9 cellular contexts compared by ENCODE assay signal in genomic region chr17:75086496-75087181, GRCh38. TPM values are rescaled to one million over a fixed set of nuclear protein-coding genes. Genes with fewer than 3 reads are reported as not detected.
DNase-seq lines count a peak whose midpoint lies in the region; ATAC-seq, FAIRE-seq and TF ChIP-seq lines count a peak whose summit lies in the region.
"Had no signal": no experiment of that assay in that cellular context is flagged by ENCODE, and none has a peak within 500 bp of the region (broad histone marks: within the 10 kb centered on the region; RNA-seq: fewer than 3 reads in every experiment).

No MANE protein-coding gene starts in this region.

- peak overlapping the region; percentile 59 for H3K4me3 Mint-ChIP-seq in CD8-positive, alpha-beta T cell
- peak overlapping the region; percentile 78 for H3K4me3 Mint-ChIP-seq in nephron progenitor cell

- no peak for ATAC-seq in CD8-positive, alpha-beta T cell
- ATAC-seq in GM18909 (IDR thresholded peaks at IDR 0.05; ENCODE audit: poor library complexity, unreplicated experiment), result no peak

- no peaks in the 10 kb centered on the region for H3K27me3 Mint-ChIP-seq in CD8-positive, alpha-beta T cell (ENCODE audit: low read depth)
- peaks cover 11% of the 10 kb centered on the region for H3K27me3 Mint-ChIP-seq in nephron progenitor cell (ENCODE audit: low read depth, poor library complexity)

- H3K23me2 ChIP-seq in H1 (ENCODE audit: low read depth, low read length), result peaks cover 11% of the 10 kb centered on the region; the same call in 1 of the 2 replicates

- peaks cover 41% of the 10 kb centered on the region for H3K4me1 Mint-ChIP-seq in CD8-positive, alpha-beta T cell (ENCODE audit: low read depth)
- peaks cover 75% of the 10 kb centered on the region for H3K4me1 Mint-ChIP-seq in nephron progenitor cell

- no peak overlapping the region for H3K56ac ChIP-seq in H1 (replicated peaks; ENCODE audit: insufficient read length, low read depth, low read length)

- peak overlapping the region; percentile 55; the same call in 1 of the 2 replicates for H2BK20ac ChIP-seq in H1 (ENCODE audit: low read length)

- peaks cover 5% of the 10 kb centered on the region for H3K79me1 ChIP-seq in H1 (ENCODE audit: low read depth, low read length)

- H3K4me2 ChIP-seq in H1 (ENCODE audit: insufficient read depth in 1 of 2, low read depth in 2 of 2, low read length in 2 of 2), result peak overlapping the region; percentile 82 to 90; a peak in 3 of 4 replicates

- peak overlapping the region; percentile 62 for H3K4ac ChIP-seq in H1 (replicated peaks; ENCODE audit: insufficient read length, low read depth, low read length)

- no peaks in the 10 kb centered on the region for H3K27me3 ChIP-seq in CD8-positive, alpha-beta T cell (ENCODE audit: insufficient read depth, low read length)
- H3K27me3 ChIP-seq in H1 (replicated peaks in 1 of 4; ENCODE audit: control insufficient read depth in 3 of 4, extremely low read depth in 1 of 4, insufficient read depth in 3 of 4, low read length in 3 of 4), result no peaks in the 10 kb centered on the region
- H3K27me3 ChIP-seq in adrenal gland, result no peaks in the 10 kb centered on the region

- H2AK5ac ChIP-seq in H1 (ENCODE audit: low read depth, low read length), result 0 out of 2 replicates have a peak overlapping the region, but pooled peaks have one; percentile 17

- CTCF ChIA-PET in CD8-positive, alpha-beta T cell (lab: Charles Lee), result interaction anchor here (1.7 to 1.8 kb wide), 2 partner anchors 19 to 27 kb away, joined by 8 read pairs; no protein-coding TSS in a partner anchor
- CTCF ChIA-PET in H1 (lab: Charles Lee; ENCODE audit: partially characterized antibody), result interaction anchor here (1.0 to 6.3 kb wide), 7 partner anchors 12 to 124 kb away, joined by 3 to 81 read pairs (median 5); no protein-coding TSS in a partner anchor

- H3K9ac ChIP-seq in H1 (replicated peaks in 1 of 4; ENCODE audit: extremely low read depth in 1 of 4, low read depth in 3 of 4, low read length in 3 of 4), result no peak overlapping the region

- H3K9me3 Mint-ChIP-seq in CD8-positive, alpha-beta T cell, result no peaks in the 10 kb centered on the region
- H3K9me3 Mint-ChIP-seq in nephron progenitor cell, result no peaks in the 10 kb centered on the region

- H3K4me3 ChIP-seq in CD8-positive, alpha-beta T cell (ENCODE audit: low read depth, low read length), result no peak overlapping the region
- peak overlapping the region in 1 of 4 experiments; percentile 73; a peak in 1 of 8 replicates for H3K4me3 ChIP-seq in H1 (ENCODE audit: extremely low read depth in 1 of 4, insufficient read depth in 2 of 4, low read depth in 3 of 4, low read length in 4 of 4)
- H3K4me3 ChIP-seq in adrenal gland, result no peak overlapping the region

- H2BK15ac ChIP-seq in H1 (ENCODE audit: low read length), result peak overlapping the region; percentile 55; the same call in 1 of the 2 replicates

- intact Hi-C loops in CD8-positive, alpha-beta T cell (cut with DNase I, micrococcal nuclease), result loop anchor here in 1 of 2 experiments (2.0 kb wide), 1 partner anchor 22 kb away; the partner anchor contains the start of gene ARMC7
- intact Hi-C loops in adrenal gland (cut with DNase I), result no loop called here

- peak overlapping the region; percentile 94; the same call in 1 of the 2 replicates for H2BK5ac ChIP-seq in H1 (ENCODE audit: low read depth, low read length)

- peak overlapping the region; percentile 11 for H4K91ac ChIP-seq in H1 (replicated peaks; ENCODE audit: insufficient read length, low read length)

- peaks cover 38% of the 10 kb centered on the region for H3K4me1 ChIP-seq in CD8-positive, alpha-beta T cell (ENCODE audit: insufficient read depth, low read length)
- H3K4me1 ChIP-seq in H1 (replicated peaks in 1 of 4; ENCODE audit: control insufficient read depth in 3 of 4, insufficient read depth in 4 of 4, low read length in 3 of 4), result peaks cover 3 to 33% (median 27%) of the 10 kb centered on the region in 4 experiments
- H3K4me1 ChIP-seq in adrenal gland (replicated peaks in 1 of 2), result peaks cover 0 to 19% of the 10 kb centered on the region in 2 donors

- TF ChIP-seq EP300 in H1 (IDR thresholded peaks at IDR 0.05; ENCODE audit: borderline replicate concordance in 1 of 2, low read depth in 2 of 2, low read length in 2 of 2), result no peak

- 84 to 100% methylated on average over 1 to 15 of the region's 15 CpGs for WGBS in H1 (ENCODE audit: extremely low coverage in 1 of 2, insufficient coverage in 1 of 2, insufficient read length in 1 of 2, insufficient replicate concordance in 2 of 2, low coverage in 1 of 2, low lambda C conversion rate in 2 of 2, missing lambda C conversion rate in 1 of 2), 2 experiments
- 78 to 83% (median 80%) methylated on average over 14 to 15 of the region's 15 CpGs for WGBS in adrenal gland, 4 donors

- peak overlapping the region; percentile 53; the same call in 1 of the 2 replicates for H2BK12ac ChIP-seq in H1 (ENCODE audit: low read depth, low read length)

- no peak overlapping the region for H3K23ac ChIP-seq in H1 (ENCODE audit: insufficient read length)

- TF ChIP-seq RAD21 in H1 (IDR thresholded peaks at IDR 0.05 in 1 of 2, conservative IDR thresholded peaks at IDR 0.05 in 1 of 2; ENCODE audit: low read depth in 2 of 2, low read length in 2 of 2), result no peak; a peak in 1 of 4 replicates

- no peaks in the 10 kb centered on the region for H3K36me3 ChIP-seq in CD8-positive, alpha-beta T cell (ENCODE audit: insufficient read depth, low read length)
- H3K36me3 ChIP-seq in H1 (ENCODE audit: control insufficient read depth in 2 of 4, insufficient read depth in 4 of 4, low read length in 3 of 4), result no peaks in the 10 kb centered on the region
- H3K36me3 ChIP-seq in adrenal gland (replicated peaks in 1 of 2), result no peaks in the 10 kb centered on the region

- H3K27ac ChIP-seq in CD8-positive, alpha-beta T cell (ENCODE audit: low read depth, low read length), result no peak overlapping the region
- H3K27ac ChIP-seq in H1 (ENCODE audit: low read depth, low read length), result no peak overlapping the region; the same call in 1 of the 2 replicates
- peak overlapping the region in 1 of 5 donors; percentile 77 for H3K27ac ChIP-seq in adrenal gland

- no peak overlapping the region for H2AFZ ChIP-seq in H1 (ENCODE audit: low read length)

- no peak overlapping the region for H4K5ac ChIP-seq in H1 (ENCODE audit: insufficient read length, low read depth, low read length)

- no peak for FAIRE-seq in H1 (lab: Jason Lieb, UNC)
- FAIRE-seq: TTC549 had no signal

- H3K18ac ChIP-seq in H1 (ENCODE audit: extremely low read depth, low read length), result no peak overlapping the region; the same call in 1 of the 2 replicates

- H3K9me3 ChIP-seq in CD8-positive, alpha-beta T cell (ENCODE audit: low read length), result no peaks in the 10 kb centered on the region
- no peaks in the 10 kb centered on the region for H3K9me3 ChIP-seq in H1 (ENCODE audit: insufficient read depth in 2 of 2, low read depth in 1 of 2, low read length in 1 of 2)
- H3K9me3 ChIP-seq in adrenal gland (replicated peaks in 1 of 3), result no peaks in the 10 kb centered on the region

- no peaks in the 10 kb centered on the region for H3K36me3 Mint-ChIP-seq in CD8-positive, alpha-beta T cell
- no peaks in the 10 kb centered on the region for H3K36me3 Mint-ChIP-seq in nephron progenitor cell (ENCODE audit: low read depth)

- H2BK120ac ChIP-seq in H1 (replicated peaks; ENCODE audit: low read depth, low read length), result no peak overlapping the region

- no peak overlapping the region for H3K14ac ChIP-seq in H1 (ENCODE audit: insufficient read length)

- peaks cover 0 to 1% of the 10 kb centered on the region in 2 experiments; a peak in 1 of 4 replicates for H3K79me2 ChIP-seq in H1 (ENCODE audit: control insufficient read depth in 1 of 2, insufficient read depth in 2 of 2, low read length in 2 of 2)

- H3K27ac Mint-ChIP-seq in CD8-positive, alpha-beta T cell, result peak overlapping the region; percentile 25
- H3K27ac Mint-ChIP-seq in nephron progenitor cell, result peak overlapping the region; percentile 90

- TF ChIP-seq POLR2A in H1 (IDR thresholded peaks at IDR 0.05; ENCODE audit: control extremely low read depth in 1 of 2, low read depth in 2 of 2, low read length in 2 of 2) (no peak), adrenal gland (IDR thresholded peaks at IDR 0.05) (no peak)

- H4K20me1 ChIP-seq in H1 (replicated peaks in 1 of 2; ENCODE audit: control insufficient read depth in 1 of 2, insufficient read depth in 2 of 2, low read length in 2 of 2), result no peaks in the 10 kb centered on the region

- no peak for DNase-seq in CD8-positive, alpha-beta T cell
- DNase-seq in LoVo (ENCODE audit: low spot score), result peak; percentile 46
- no peak for DNase-seq in H1 (ENCODE audit: low read depth in 1 of 2, low spot score in 2 of 2)
- no peak for DNase-seq in nephron progenitor cell
- no peak for DNase-seq in adrenal gland
- DNase-seq in activated CD4-positive, CD25-positive, alpha-beta regulatory T cell treated with anti-CD3 and anti-CD28 coated beads, Interleukin-2, amount 50 U/mL, for 72 hours, result no peak
- no peak for DNase-seq in SW 1271 (lab: John Stamatoyannopoulos, UW)

- H4K8ac ChIP-seq in H1 (ENCODE audit: extremely low read depth, insufficient read depth, low read length), result peak overlapping the region; percentile 62

- POLR2A ChIA-PET in CD8-positive, alpha-beta T cell (lab: Charles Lee), result interaction anchor here (1.8 kb wide), 1 partner anchor 27 kb away, joined by 5 read pairs; no protein-coding TSS in a partner anchor
- POLR2A ChIA-PET in H1 (lab: Charles Lee; ENCODE audit: partially characterized antibody), result interaction anchor here (1.5 to 3.7 kb wide), 10 partner anchors 8 to 74 kb away, joined by 4 to 32 read pairs (median 10); partner anchors contain the start of genes MRPL58 and NT5C

- no peak for TF ChIP-seq CTCF in CD8-positive, alpha-beta T cell (IDR thresholded peaks at IDR 0.05)
- peak in 1 of 3 experiments; percentile 7; a peak in 1 of 4 replicates for TF ChIP-seq CTCF in H1 (IDR thresholded peaks at IDR 0.05; ENCODE audit: control extremely low read depth in 1 of 3, insufficient read depth in 1 of 3, low read depth in 1 of 3, low read length in 3 of 3)
- TF ChIP-seq CTCF in nephron progenitor cell (IDR thresholded peaks at IDR 0.05), result no peak
- TF ChIP-seq CTCF in adrenal gland (IDR thresholded peaks at IDR 0.05), result no peak

RNA-seq across cellular contexts. Expression of gene SLC16A5, which starts 1.1 kb away (rescaled TPM):
- total RNA-seq in CD8-positive, alpha-beta T cell, result 1 to 10 TPM; 2.9 to 3.6 TPM
- 16.6 and 17.1 TPM in 2 replicates for total RNA-seq in H1 (2021; fragmentation: NEBNext Ultra II Directional; extraction: Animal tissue kit (Norgen Biotek cat#: 25700))
- polyA plus RNA-seq in H1 (2011; rRNA removed) (34.7 and 54.8 TPM in 2 replicates), adrenal gland (1 to 10 TPM in 2 of 3 donors, under 1 TPM in 1; 0.77 to 3.9 (median 2.1) TPM)
- polyA plus RNA-seq in H1 (2011; cell fraction: cytosol; rRNA removed), result 28.9 TPM
- 82.9 TPM for polyA plus RNA-seq in H1 (2011; cell fraction: nucleus; rRNA removed)
- polyA plus RNA-seq in H1 (2012, experiment 1 of 2), result 14.3 to 26.5 TPM (median 20.8 TPM) in 4 replicates
- polyA plus RNA-seq in H1 (2012, experiment 2 of 2), result 12.9 TPM
- 22.7 TPM for polyA plus RNA-seq in H1 (2013, experiment 1 of 2)
- 21.6 TPM for polyA plus RNA-seq in H1 (2013, experiment 2 of 2)
- polyA minus RNA-seq in H1 (2011; rRNA and poly(A)+ RNA removed), result 15.2 and 17.8 TPM in 2 replicates
- 11.3 TPM for polyA minus RNA-seq in H1 (2011; cell fraction: cytosol; rRNA and poly(A)+ RNA removed)
- polyA minus RNA-seq in H1 (2011; cell fraction: nucleus; rRNA and poly(A)+ RNA removed), result 24.1 TPM
- 1 to 10 TPM in 7 of 8 donors, under 1 TPM in 1; 0.91 to 3.0 (median 1.7) TPM for total RNA-seq in adrenal gland

RNA-seq across cellular contexts. Expression of gene ARMC7, which starts 23.1 kb away (rescaled TPM):
- total RNA-seq in CD8-positive, alpha-beta T cell, result 1 to 10 TPM; 2.0 to 3.0 TPM
- total RNA-seq in H1 (2021; fragmentation: NEBNext Ultra II Directional; extraction: Animal tissue kit (Norgen Biotek cat#: 25700)), result 13.6 TPM in 2 replicates
- polyA plus RNA-seq in H1 (2011; rRNA removed), result 9.8 and 12.4 TPM in 2 replicates
- polyA plus RNA-seq in H1 (2011; cell fraction: cytosol; rRNA removed), result 7.4 TPM
- 12.7 TPM for polyA plus RNA-seq in H1 (2011; cell fraction: nucleus; rRNA removed)
- 14.0 to 16.0 TPM (median 14.9 TPM) in 4 replicates for polyA plus RNA-seq in H1 (2012, experiment 1 of 2)
- 13.2 TPM for polyA plus RNA-seq in H1 (2012, experiment 2 of 2)
- polyA plus RNA-seq in H1 (2013, experiment 1 of 2), result 8.2 TPM
- 7.8 TPM for polyA plus RNA-seq in H1 (2013, experiment 2 of 2)
- polyA minus RNA-seq in H1 (2011; rRNA and poly(A)+ RNA removed), result 12.2 and 13.7 TPM in 2 replicates
- polyA minus RNA-seq in H1 (2011; cell fraction: cytosol; rRNA and poly(A)+ RNA removed), result 10.2 TPM
- polyA minus RNA-seq in H1 (2011; cell fraction: nucleus; rRNA and poly(A)+ RNA removed), result 12.6 TPM
- total RNA-seq in adrenal gland, result 10 to 100 TPM in 1 of 8 donors, 1 to 10 TPM in 7; 4.9 to 13.8 (median 9.0) TPM
- 1 to 10 TPM; 5.5 to 7.1 (median 5.8) TPM for polyA plus RNA-seq in adrenal gland

RNA-seq across cellular contexts. Expression of gene KCTD2, which starts 39.6 kb away (rescaled TPM):
- 10 to 100 TPM; 29.4 to 31.7 TPM for total RNA-seq in CD8-positive, alpha-beta T cell
- 33.7 and 34.1 TPM in 2 replicates for total RNA-seq in H1 (2021; fragmentation: NEBNext Ultra II Directional; extraction: Animal tissue kit (Norgen Biotek cat#: 25700))
- polyA plus RNA-seq in H1 (2011; rRNA removed), result 32.6 and 36.8 TPM in 2 replicates
- polyA plus RNA-seq in H1 (2011; cell fraction: cytosol; rRNA removed), result 34.2 TPM
- polyA plus RNA-seq in H1 (2011; cell fraction: nucleus; rRNA removed), result 34.2 TPM
- polyA plus RNA-seq in H1 (2012, experiment 1 of 2), result 28.4 to 33.2 TPM (median 30.1 TPM) in 4 replicates
- polyA plus RNA-seq in H1 (2012, experiment 2 of 2), result 27.2 TPM
- polyA plus RNA-seq in H1 (2013, experiment 1 of 2), result 19.6 TPM
- polyA plus RNA-seq in H1 (2013, experiment 2 of 2), result 19.1 TPM
- polyA minus RNA-seq in H1 (2011; rRNA and poly(A)+ RNA removed), result 40.0 and 40.9 TPM in 2 replicates
- 16.6 TPM for polyA minus RNA-seq in H1 (2011; cell fraction: cytosol; rRNA and poly(A)+ RNA removed)
- polyA minus RNA-seq in H1 (2011; cell fraction: nucleus; rRNA and poly(A)+ RNA removed), result 13.5 TPM
- 10 to 100 TPM; 38.2 to 49.2 (median 41.8) TPM for total RNA-seq in adrenal gland
- polyA plus RNA-seq in adrenal gland, result 10 to 100 TPM; 20.6 to 52.4 (median 24.3) TPM

RNA-seq across cellular contexts. Expression of gene ATP5PD, which starts 39.9 kb away (rescaled TPM):
- total RNA-seq in CD8-positive, alpha-beta T cell, result 10 to 100 TPM; 69.9 to 71.6 TPM
- 326 and 335 TPM in 2 replicates for total RNA-seq in H1 (2021; fragmentation: NEBNext Ultra II Directional; extraction: Animal tissue kit (Norgen Biotek cat#: 25700))
- 254 and 407 TPM in 2 replicates for polyA plus RNA-seq in H1 (2011; rRNA removed)
- 359 TPM for polyA plus RNA-seq in H1 (2011; cell fraction: cytosol; rRNA removed)
- polyA plus RNA-seq in H1 (2011; cell fraction: nucleus; rRNA removed), result 101 TPM
- polyA plus RNA-seq in H1 (2012, experiment 1 of 2), result 445 to 644 TPM (median 486 TPM) in 4 replicates
- polyA plus RNA-seq in H1 (2012, experiment 2 of 2), result 293 TPM
- 532 TPM for polyA plus RNA-seq in H1 (2013, experiment 1 of 2)
- 533 TPM for polyA plus RNA-seq in H1 (2013, experiment 2 of 2)
- 160 and 164 TPM in 2 replicates for polyA minus RNA-seq in H1 (2011; rRNA and poly(A)+ RNA removed)
- polyA minus RNA-seq in H1 (2011; cell fraction: cytosol; rRNA and poly(A)+ RNA removed), result 92.8 TPM
- 69.1 TPM for polyA minus RNA-seq in H1 (2011; cell fraction: nucleus; rRNA and poly(A)+ RNA removed)
- total RNA-seq in adrenal gland, result 100 to 1,000 TPM; 215 to 452 (median 276) TPM
- polyA plus RNA-seq in adrenal gland, result 100 to 1,000 TPM; 393 to 826 (median 646) TPM

RNA-seq across cellular contexts. Expression of gene NT5C, which starts 44.9 kb away (rescaled TPM):
- total RNA-seq in CD8-positive, alpha-beta T cell, result 10 to 100 TPM; 19.3 to 20.4 TPM
- total RNA-seq in H1 (2021; fragmentation: NEBNext Ultra II Directional; extraction: Animal tissue kit (Norgen Biotek cat#: 25700)), result 52.1 and 66.9 TPM in 2 replicates
- polyA plus RNA-seq in H1 (2011; rRNA removed), result 66.4 and 98.6 TPM in 2 replicates
- 92.6 TPM for polyA plus RNA-seq in H1 (2011; cell fraction: cytosol; rRNA removed)
- polyA plus RNA-seq in H1 (2011; cell fraction: nucleus; rRNA removed), result 145 TPM
- 38.9 to 77.9 TPM (median 68.7 TPM) in 4 replicates for polyA plus RNA-seq in H1 (2012, experiment 1 of 2)
- polyA plus RNA-seq in H1 (2012, experiment 2 of 2), result 57.5 TPM
- polyA plus RNA-seq in H1 (2013, experiment 1 of 2), result 69.7 TPM
- 60.6 TPM for polyA plus RNA-seq in H1 (2013, experiment 2 of 2)
- polyA minus RNA-seq in H1 (2011; rRNA and poly(A)+ RNA removed), result 12.1 and 14.9 TPM in 2 replicates
- 16.7 TPM for polyA minus RNA-seq in H1 (2011; cell fraction: cytosol; rRNA and poly(A)+ RNA removed)
- 44.4 TPM for polyA minus RNA-seq in H1 (2011; cell fraction: nucleus; rRNA and poly(A)+ RNA removed)
- 100 to 1,000 TPM in 1 of 8 donors, 10 to 100 TPM in 7; 33.4 to 112 (median 62.9) TPM for total RNA-seq in adrenal gland
- 100 to 1,000 TPM in 2 of 3 donors, 10 to 100 TPM in 1; 20.6 to 124 (median 114) TPM for polyA plus RNA-seq in adrenal gland
